In the genomic region with DNA sequence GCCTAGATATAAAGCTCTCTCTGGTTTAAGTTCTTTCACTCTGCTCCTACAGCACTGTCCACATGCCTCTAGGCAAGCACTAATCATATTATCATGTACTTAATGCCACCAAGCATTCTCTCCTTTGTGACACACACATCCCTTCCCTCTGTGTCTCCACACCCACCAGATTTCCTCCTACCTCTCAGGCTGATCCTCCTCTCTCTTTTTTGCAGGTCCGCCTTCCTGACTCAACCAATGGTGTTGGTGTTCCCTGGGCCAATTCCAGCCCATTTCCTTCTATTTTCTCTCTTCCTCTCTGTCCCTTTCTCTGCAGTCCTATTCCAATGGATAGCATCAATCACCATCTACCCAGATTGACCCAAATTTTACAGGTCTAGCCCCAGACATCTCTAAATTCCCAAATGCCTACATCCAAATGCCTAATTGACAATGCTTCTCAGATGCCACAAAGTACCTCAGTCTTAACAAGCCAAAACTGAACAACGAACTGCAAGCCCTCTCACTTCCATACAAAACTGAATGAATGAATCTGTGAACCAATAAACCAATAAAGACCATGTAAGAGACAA, we compare ENCODE assay signal across 8 cellular contexts. TPM values are rescaled to one million over a fixed set of nuclear protein-coding genes. Genes with fewer than 3 reads are reported as not detected.
A peak's percentile ranks its signal among the peaks of the same experiment; 100 is the strongest.
DNase-seq lines count a peak whose midpoint lies in the region; TF ChIP-seq lines count a peak whose summit lies in the region.

No MANE protein-coding gene starts in this region.

- H3K27ac ChIP-seq in H9 (ENCODE audit: insufficient read length, low read depth, low read length), result peak overlapping the region; percentile 53
- H3K27ac ChIP-seq in OCI-LY3 (ENCODE audit: low read length), result peak overlapping the region; percentile 82
- no peak overlapping the region for H3K27ac ChIP-seq in endodermal cell (ENCODE audit: low read depth, low read length)

- peaks cover 7% of the 10 kb centered on the region for H3K23me2 ChIP-seq in H9 (ENCODE audit: insufficient read length, low read depth, low read length, poor library complexity, severe bottlenecking)

- TF ChIP-seq CTCF in H9 (conservative IDR thresholded peaks at IDR 0.05) (no peak), OCI-LY3 (IDR thresholded peaks at IDR 0.05; ENCODE audit: low read depth, low read length) (no peak), endodermal cell (conservative IDR thresholded peaks at IDR 0.05) (no peak), neural crest cell (conservative IDR thresholded peaks at IDR 0.05) (no peak)

- no peaks in the 10 kb centered on the region for H3K27me3 ChIP-seq in H9 (ENCODE audit: insufficient read depth, low read length)
- H3K27me3 ChIP-seq in OCI-LY3 (ENCODE audit: low read depth, low read length), result no peaks in the 10 kb centered on the region
- H3K27me3 ChIP-seq in endodermal cell (ENCODE audit: control insufficient read depth, insufficient read depth, low read length, poor library complexity, severe bottlenecking), result no peaks in the 10 kb centered on the region

- no peak overlapping the region for H3K23ac ChIP-seq in H9 (ENCODE audit: insufficient read length, low read depth, low read length)

- H3K14ac ChIP-seq in H9 (ENCODE audit: insufficient read depth, low read length), result no peak overlapping the region

- peak overlapping the region; percentile 50 for H3K9ac ChIP-seq in H9 (ENCODE audit: extremely low read depth, insufficient read length, low read length)
- H3K9ac ChIP-seq in OCI-LY3 (ENCODE audit: low read length), result peak overlapping the region; percentile 96
- H3K9ac ChIP-seq in endodermal cell (ENCODE audit: extremely low read depth, low read length, poor library complexity, severe bottlenecking), result no peak overlapping the region

- H3K4me1 ChIP-seq in H9 (ENCODE audit: insufficient read depth, low read length), result no peaks in the 10 kb centered on the region; the same call in 1 of the 2 replicates
- peaks cover 51% of the 10 kb centered on the region for H3K4me1 ChIP-seq in OCI-LY3 (ENCODE audit: low read length)
- no peaks in the 10 kb centered on the region for H3K4me1 ChIP-seq in endodermal cell (ENCODE audit: control insufficient read depth, insufficient read depth, low read length)

- peak overlapping the region; percentile 88 for H3K4me3 ChIP-seq in OCI-LY3 (ENCODE audit: low read length)
- peak overlapping the region; percentile 90 for H3K4me3 ChIP-seq in endodermal cell (ENCODE audit: low read length)

- no peak overlapping the region for H2AK5ac ChIP-seq in H9 (ENCODE audit: insufficient read length, low read length)

- H3K4me2 ChIP-seq in H9 (ENCODE audit: insufficient read depth, insufficient read length, low read length), result peak overlapping the region; percentile 100
- H3K4me2 ChIP-seq in OCI-LY3 (ENCODE audit: low read length), result peak overlapping the region; percentile 97

- H3K4me1 Mint-ChIP-seq in H9 (peaks cover 22 to 23% of the 10 kb centered on the region in 2 experiments), endodermal cell (peaks cover 12% of the 10 kb centered on the region), neural crest cell (peaks cover 32% of the 10 kb centered on the region)

- no peak overlapping the region for H2BK5ac ChIP-seq in H9 (ENCODE audit: insufficient read length, low read length)

- no peak overlapping the region for H2BK15ac ChIP-seq in H9 (ENCODE audit: low read depth, low read length)

- no peak overlapping the region for H2BK20ac ChIP-seq in H9 (ENCODE audit: low read depth, low read length, poor library complexity, severe bottlenecking)

- H3K9me3 Mint-ChIP-seq in H9, result no peaks in the 10 kb centered on the region
- H3K9me3 Mint-ChIP-seq in endodermal cell, result no peaks in the 10 kb centered on the region
- H3K9me3 Mint-ChIP-seq in neural crest cell, result no peaks in the 10 kb centered on the region

- H3K36me3 Mint-ChIP-seq in H9 (ENCODE audit: insufficient read depth in 1 of 3, low read depth in 3 of 3) (peaks cover 5 to 12% (median 10%) of the 10 kb centered on the region in 3 experiments; a peak in 5 of 7 replicates), endodermal cell (ENCODE audit: low read depth) (peaks cover 8% of the 10 kb centered on the region), neural crest cell (ENCODE audit: low read depth) (no peaks in the 10 kb centered on the region)

- H3K27me3 Mint-ChIP-seq in H9 (ENCODE audit: low read depth), result no peaks in the 10 kb centered on the region
- H3K27me3 Mint-ChIP-seq in endodermal cell (ENCODE audit: insufficient read depth), result no peaks in the 10 kb centered on the region
- H3K27me3 Mint-ChIP-seq in neural crest cell (ENCODE audit: low read depth), result no peaks in the 10 kb centered on the region

- no CpG with 5 or more reads among the region's 2 CpGs for WGBS in H9 (ENCODE audit: extremely low coverage, insufficient read length, low lambda C conversion rate)
- 67 to 94% methylated on average over 2 of the region's 2 CpGs for WGBS in endodermal cell (ENCODE audit: insufficient coverage in 1 of 2, insufficient read length in 1 of 2), 2 experiments

- H4K8ac ChIP-seq in H9 (replicated peaks; ENCODE audit: insufficient read length, low read depth, low read length), result no peak overlapping the region

- peak overlapping the region; percentile 24 for H3T11ph ChIP-seq in H9 (ENCODE audit: low read length)

- H3K79me1 ChIP-seq in H9 (ENCODE audit: insufficient read depth, low read depth, low read length, poor library complexity, severe bottlenecking), result no peaks in the 10 kb centered on the region

- no peak overlapping the region for H2BK120ac ChIP-seq in H9 (ENCODE audit: low read depth, low read length, poor library complexity, severe bottlenecking)

- H4K91ac ChIP-seq in H9 (ENCODE audit: insufficient read length, low read depth, low read length), result no peak overlapping the region

- peak overlapping the region; percentile 80 for H2AFZ ChIP-seq in H9 (ENCODE audit: low read length)
- H2AFZ ChIP-seq in OCI-LY3 (ENCODE audit: low read depth, low read length), result peak overlapping the region; percentile 92

- H3K4me3 Mint-ChIP-seq in H9 (peak overlapping the region; percentile 96 to 97), endodermal cell (peak overlapping the region; percentile 97), neural crest cell (peak overlapping the region; percentile 98)

- no peaks in the 10 kb centered on the region for H3K9me3 ChIP-seq in H9 (ENCODE audit: control insufficient read depth, low read depth, low read length)
- no peaks in the 10 kb centered on the region for H3K9me3 ChIP-seq in OCI-LY3 (ENCODE audit: insufficient read depth, low read length)
- no peaks in the 10 kb centered on the region for H3K9me3 ChIP-seq in endodermal cell (ENCODE audit: control insufficient read depth, low read length)

- no peak overlapping the region for H3K4ac ChIP-seq in H9 (ENCODE audit: low read depth, low read length)

- peak overlapping the region; percentile 85 for H4K5ac ChIP-seq in H9 (ENCODE audit: insufficient read length, low read depth, low read length)

- H4K20me1 ChIP-seq in H9 (ENCODE audit: control insufficient read depth, insufficient read depth, insufficient read length) (no peaks in the 10 kb centered on the region), OCI-LY3 (ENCODE audit: insufficient read depth, low read length) (peaks cover 13% of the 10 kb centered on the region)

- H3K36me3 ChIP-seq in OCI-LY3 (replicated peaks; ENCODE audit: low read depth, low read length) (peaks cover 29% of the 10 kb centered on the region), endodermal cell (ENCODE audit: control insufficient read depth, insufficient read depth, low read length) (no peaks in the 10 kb centered on the region)

- H3K79me2 ChIP-seq in H9 (ENCODE audit: insufficient read depth, low read length) (peaks cover 1% of the 10 kb centered on the region; the same call in 1 of the 2 replicates), OCI-LY3 (ENCODE audit: low read length) (peaks cover 32% of the 10 kb centered on the region)

- no peak overlapping the region for H3K56ac ChIP-seq in H9 (ENCODE audit: insufficient read length, low read depth, low read length)

- H3K18ac ChIP-seq in H9 (ENCODE audit: insufficient read length, low read depth, low read length), result peak overlapping the region; percentile 88

- no peak overlapping the region for H2BK12ac ChIP-seq in H9 (ENCODE audit: insufficient read length, low read depth, low read length)

- DNase-seq in GM03348 (ENCODE audit: low spot score) (peak; percentile 13), H9 (peak; percentile 52), endodermal cell (peak; percentile 76), neural crest cell (ENCODE audit: low read depth, low spot score) (peak; percentile 7), DMS114 treated with DMSO at 0.1 percent for 48 hours (lab: John Stamatoyannopoulos, UW; ENCODE audit: unreplicated experiment) (no peak), NCI-H2227 (lab: John Stamatoyannopoulos, UW; ENCODE audit: unreplicated experiment) (no peak)
- no peak for DNase-seq in activated effector memory CD4-positive, alpha-beta T cell treated with anti-CD3 and anti-CD28 coated beads, Interleukin-2, amount 50 U/mL, for 16 hours

- H3K27ac Mint-ChIP-seq in H9 (peak overlapping the region; percentile 3 to 92 (median 79)), endodermal cell (peak overlapping the region; percentile 97), neural crest cell (ENCODE audit: unreplicated experiment) (peak overlapping the region; percentile 94)

RNA-seq across cellular contexts. Expression of a gene that starts 0.5 kb away (rescaled TPM):
- total RNA-seq in H9 (2021) (18.0 and 18.2 TPM in 2 replicates), endodermal cell (10 to 100 TPM in 1 of 2 donors, 1 to 10 TPM in 1; 9.9 to 10.2 TPM), neural crest cell (10.2 and 11.2 TPM in 2 replicates)
- polyA plus RNA-seq in endodermal cell (2013, experiment 1 of 2), result 4.0 TPM
- polyA plus RNA-seq in endodermal cell (2013, experiment 2 of 2), result 3.7 TPM

RNA-seq across cellular contexts. Expression of a gene that starts 4.9 kb away (rescaled TPM):
- total RNA-seq in H9 (2021) (not detected in 2 replicates), endodermal cell (not detected), neural crest cell (not detected in 2 replicates)
- not detected for polyA plus RNA-seq in endodermal cell (2013, experiment 1 of 2)
- polyA plus RNA-seq in endodermal cell (2013, experiment 2 of 2), result not detected

RNA-seq across cellular contexts. Expression of a gene that starts 33.4 kb away (rescaled TPM):
- total RNA-seq in H9 (2021), result 0.26 and 0.79 TPM in 2 replicates
- 1 to 10 TPM in 1 of 2 donors, not detected in 1; 1.1 TPM for total RNA-seq in endodermal cell
- polyA plus RNA-seq in endodermal cell (2013, experiment 1 of 2), result not detected
- not detected for polyA plus RNA-seq in endodermal cell (2013, experiment 2 of 2)
- 0.27 and 0.44 TPM in 2 replicates for total RNA-seq in neural crest cell

RNA-seq across cellular contexts. Expression of a gene that starts 49.3 kb away (rescaled TPM):
- total RNA-seq in H9 (2021), result not detected in 2 replicates
- total RNA-seq in endodermal cell, result not detected
- polyA plus RNA-seq in endodermal cell (2013, experiment 1 of 2), result not detected
- not detected for polyA plus RNA-seq in endodermal cell (2013, experiment 2 of 2)
- total RNA-seq in neural crest cell, result not detected in 2 replicates

Comparison
In these comparisons a context has a peak if more than half of its experiments do, and no peak if none do; other contexts are left out.
1. DNase-seq: peak in GM03348 (single experiment), H9 (single experiment), endodermal cell (single experiment) and neural crest cell (single experiment); none in activated effector memory CD4-positive, alpha-beta T cell treated with anti-CD3 and anti-CD28 coated beads, Interleukin-2, amount 50 U/mL, for 16 hours (single experiment), DMS114 treated with DMSO at 0.1 percent for 48 hours (single experiment) and NCI-H2227 (single experiment).
2. Peak in every context shown above with its lines, with median percentiles within 50 percentile points of each other: H3K27ac Mint-ChIP-seq and H3K4me3 Mint-ChIP-seq.